In the genomic region with DNA sequence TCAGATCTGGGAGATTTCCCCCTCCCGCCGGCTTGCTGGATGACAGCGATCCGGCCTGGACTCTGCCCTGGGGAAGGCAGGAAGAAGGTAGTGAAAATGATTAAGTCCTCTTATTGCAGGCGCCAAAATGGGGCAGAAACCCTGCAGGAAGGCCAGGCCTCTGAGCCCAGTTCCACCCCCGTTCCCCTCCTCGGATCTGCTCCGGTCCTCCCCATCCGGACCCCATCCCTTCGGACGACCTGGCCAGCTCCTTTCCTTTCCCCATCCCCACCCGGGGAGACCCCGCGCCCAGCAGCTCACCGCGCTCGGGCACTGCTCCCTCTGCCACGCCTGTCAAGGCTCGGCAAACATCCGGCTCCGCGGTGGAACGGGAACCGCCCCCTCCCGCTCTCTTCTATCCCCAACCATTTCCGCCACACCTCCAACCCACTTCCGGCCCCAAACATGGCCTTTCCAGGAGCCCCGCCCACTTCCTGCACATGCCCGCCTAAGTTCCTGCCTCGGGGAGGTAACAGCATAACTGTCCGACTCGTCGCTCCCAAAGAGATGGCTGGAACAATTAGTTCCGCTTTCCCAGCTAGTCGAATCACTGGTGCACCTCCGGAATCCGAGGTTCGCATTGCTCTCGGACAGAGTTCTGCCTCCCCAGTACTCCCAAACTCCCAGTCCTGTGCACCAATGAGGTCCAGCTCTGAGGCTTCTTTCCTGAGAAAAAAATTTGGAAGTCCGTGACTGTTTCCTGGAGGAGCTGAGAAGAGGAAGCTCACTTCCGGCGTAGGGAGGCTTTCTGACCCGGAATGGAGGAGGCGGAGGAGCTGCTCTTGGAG, we compare ENCODE assay signal across 8 cellular contexts. TPM values are rescaled to one million over a fixed set of nuclear protein-coding genes. Genes with fewer than 3 reads are reported as not detected.
DNase-seq lines count a peak whose midpoint lies in the region; ATAC-seq and TF ChIP-seq lines count a peak whose summit lies in the region.

Gene ARHGAP1, minus strand, starts transcription at position 369 of the 827 bp plus-strand sequence. CDS start 4,512 bp downstream, outside the sequence.
Gene ZNF408, plus strand, starts transcription at position 781 of the 827 bp plus-strand sequence. Its CDS starts 17 bp downstream, at position 798.

- peak within 1 kb of the TSS; percentile 96 for H3K4me3 ChIP-seq in choroid plexus epithelial cell (ENCODE audit: low read depth, low read length)
- peak within 1 kb of the TSS; percentile 69 for H3K4me3 ChIP-seq in kidney epithelial cell (ENCODE audit: low read depth, low read length)

- no peaks in the 10 kb centered on the region for H3K27me3 ChIP-seq in kidney epithelial cell (ENCODE audit: control insufficient read depth, insufficient read depth, low read length)

- ATAC-seq in HG03442 (IDR thresholded peaks at IDR 0.05; ENCODE audit: unreplicated experiment), result peak; percentile 90
- ATAC-seq in activated CD4-positive, alpha-beta T cell treated with anti-CD3 and anti-CD28 coated beads for 36 hours, result peak; percentile 95

- peaks cover 27% of the 10 kb centered on the region for H3K36me3 Mint-ChIP-seq in activated CD4-positive, alpha-beta T cell treated with anti-CD3 and anti-CD28 coated beads for 36 hours (ENCODE audit: low read depth)

- peak within 1 kb of the TSS; percentile 82 for H3K4me3 Mint-ChIP-seq in activated CD4-positive, alpha-beta T cell treated with anti-CD3 and anti-CD28 coated beads for 36 hours

- peak within 1 kb of the TSS; percentile 96 for H3K27ac Mint-ChIP-seq in activated CD4-positive, alpha-beta T cell treated with anti-CD3 and anti-CD28 coated beads for 36 hours

- peaks cover 42% of the 10 kb centered on the region for H3K4me1 Mint-ChIP-seq in activated CD4-positive, alpha-beta T cell treated with anti-CD3 and anti-CD28 coated beads for 36 hours

- no peaks in the 10 kb centered on the region for H3K9me3 Mint-ChIP-seq in activated CD4-positive, alpha-beta T cell treated with anti-CD3 and anti-CD28 coated beads for 36 hours (ENCODE audit: low read depth)

- peaks cover 4% of the 10 kb centered on the region for H3K36me3 ChIP-seq in kidney epithelial cell (ENCODE audit: control insufficient read depth, insufficient read depth, low read length)

- intact Hi-C loops in activated CD4-positive, alpha-beta T cell treated with anti-CD3 and anti-CD28 coated beads for 36 hours (cut with DNase I, micrococcal nuclease), result loop anchor here (1.0 to 2.0 kb wide), 24 partner anchors 29 to 1346 kb away; partner anchors contain the start of genes ATG13 (in 2 of the 2), HARBI1 (in 2 of the 2), ACP2 (in 1 of the 2) and AMBRA1 (in 1 of the 2)

- POLR2A ChIA-PET in activated CD4-positive, alpha-beta T cell treated with anti-CD3 and anti-CD28 coated beads for 36 hours (lab: Charles Lee), result interaction anchor here (0.7 to 1.3 kb wide), 8 partner anchors 15 to 548 kb away, joined by 3 to 6 read pairs (median 4); partner anchors contain the start of genes ACP2, AMBRA1, ATG13 and CSTPP1

- no peaks in the 10 kb centered on the region for H3K27me3 Mint-ChIP-seq in activated CD4-positive, alpha-beta T cell treated with anti-CD3 and anti-CD28 coated beads for 36 hours

- TF ChIP-seq CTCF in choroid plexus epithelial cell (conservative IDR thresholded peaks at IDR 0.05; ENCODE audit: low read depth, low read length) (no peak), kidney epithelial cell (IDR thresholded peaks at IDR 0.05; ENCODE audit: insufficient read depth, low read length, poor library complexity, severe bottlenecking) (no peak)

- CTCF ChIA-PET in activated CD4-positive, alpha-beta T cell treated with anti-CD3 and anti-CD28 coated beads for 36 hours (lab: Charles Lee), result interaction anchor here (0.6 to 1.5 kb wide), 9 partner anchors 9 to 581 kb away, joined by 3 to 6 read pairs (median 3); no protein-coding TSS in a partner anchor

- DNase-seq in Ammon's horn (ENCODE audit: low spot score), result peak; percentile 99
- peak; percentile 92 for DNase-seq in GM19238 (ENCODE audit: insufficient read length, low spot score)
- DNase-seq in NCI-H524 (lab: John Stamatoyannopoulos, UW), result peak; percentile 95 to 96
- DNase-seq in activated CD4-positive, alpha-beta T cell treated with anti-CD3 and anti-CD28 coated beads for 36 hours, result peak; percentile 100
- peak; percentile 99 for DNase-seq in choroid plexus epithelial cell (ENCODE audit: low read depth)
- DNase-seq in kidney epithelial cell (ENCODE audit: low read depth), result peak; percentile 94
- peak; percentile 99 for DNase-seq in stimulated activated CD4-positive, alpha-beta T cell treated with anti-CD3 and anti-CD28 coated beads, Interleukin-15, amount 100 ng/mL, for 48 hours (ENCODE audit: low read depth in 2 of 2)

RNA-seq across cellular contexts. Expression of gene ARHGAP1, which starts in this region (rescaled TPM):
- 10 to 100 TPM; 40.2 to 50.0 TPM for total RNA-seq in activated CD4-positive, alpha-beta T cell treated with anti-CD3 and anti-CD28 coated beads for 36 hours
- 51.6 and 61.7 TPM in 2 replicates for total RNA-seq in kidney epithelial cell

RNA-seq across cellular contexts. Expression of gene ZNF408, which starts in this region (rescaled TPM):
- 1 to 10 TPM; 8.8 to 9.0 TPM for total RNA-seq in activated CD4-positive, alpha-beta T cell treated with anti-CD3 and anti-CD28 coated beads for 36 hours
- total RNA-seq in kidney epithelial cell, result 23.0 and 26.8 TPM in 2 replicates

Comparison
In these comparisons a context has a peak if more than half of its experiments do, and no peak if none do; other contexts are left out.
1. Peak in every context shown above with its lines: DNase-seq, ATAC-seq and H3K4me3 ChIP-seq.